Comparison of ENCODE assay signal across 8 cellular contexts in genomic region chrY:13478126-13478750, GRCh38. TPM values are rescaled to one million over a fixed set of nuclear protein-coding genes. Genes with fewer than 3 reads are reported as not detected.
DNase-seq lines count a peak whose midpoint lies in the region; ATAC-seq and TF ChIP-seq lines count a peak whose summit lies in the region.

No MANE protein-coding gene starts in this region.

- no peaks in the 10 kb centered on the region for H3K9me3 Mint-ChIP-seq in activated B cell treated with CpG ODN at 0.5 μM for 24 hours

- no peaks in the 10 kb centered on the region for H3K9me3 ChIP-seq in Karpas-422 (ENCODE audit: low read length)

- H3K36me3 Mint-ChIP-seq in activated B cell treated with CpG ODN at 0.5 μM for 24 hours (ENCODE audit: low read depth): peaks cover 36% of the 10 kb centered on the region

- DNase-seq in CD1c-positive myeloid dendritic cell (ENCODE audit: extremely low spot score) (peak; percentile 80), activated B cell treated with CpG ODN at 0.5 μM for 24 hours (no peak), germinal center (ENCODE audit: low spot score) (peak; percentile 47), HT-29 (ENCODE audit: low spot score) (no peak), Karpas-422 (no peak)
- DNase-seq in stimulated activated CD4-positive, alpha-beta T cell treated with anti-CD3 and anti-CD28 coated beads, Interleukin-4, amount 100 ng/mL, for 24 hours: peak; percentile 55

- ATAC-seq in HG03175 (IDR thresholded peaks at IDR 0.05; ENCODE audit: unreplicated experiment) (peak; percentile 46), activated B cell treated with CpG ODN at 0.5 μM for 24 hours (ENCODE audit: low read depth) (peak; percentile 43), HG03342 (IDR thresholded peaks at IDR 0.05; ENCODE audit: unreplicated experiment) (no peak)

- peak overlapping the region; percentile 98 for H3K27ac Mint-ChIP-seq in activated B cell treated with CpG ODN at 0.5 μM for 24 hours

- H3K9me2 ChIP-seq in Karpas-422 (replicated peaks; ENCODE audit: insufficient read depth, low read length): no peaks in the 10 kb centered on the region

- intact Hi-C loops in activated B cell treated with CpG ODN at 0.5 μM for 24 hours (cut with micrococcal nuclease): loop anchor here (2.0 to 5.0 kb wide), 4 partner anchors 41 to 816 kb away; no protein-coding TSS in a partner anchor

- H3K27me3 ChIP-seq in Karpas-422 (ENCODE audit: low read length): no peaks in the 10 kb centered on the region

- H4K20me1 ChIP-seq in Karpas-422 (ENCODE audit: insufficient read depth, low read depth, low read length): no peaks in the 10 kb centered on the region

- no peak for TF ChIP-seq CTCF in activated B cell treated with CpG ODN at 0.5 μM for 24 hours (IDR thresholded peaks at IDR 0.05)

- no peak overlapping the region for H2AFZ ChIP-seq in Karpas-422 (ENCODE audit: low read length)

- H3K27ac ChIP-seq in Karpas-422 (ENCODE audit: low read length): no peak overlapping the region

- peak overlapping the region; percentile 93 for H3K4me3 Mint-ChIP-seq in activated B cell treated with CpG ODN at 0.5 μM for 24 hours

- no peak overlapping the region for H3K4me2 ChIP-seq in Karpas-422 (ENCODE audit: low read depth, low read length, poor library complexity, severe bottlenecking)

- CTCF ChIA-PET in activated B cell treated with CpG ODN at 0.5 μM for 24 hours (lab: Charles Lee): interaction anchor here (1.6 kb wide), 1 partner anchor 14 kb away, joined by 3 read pairs; no protein-coding TSS in a partner anchor

- H3K4me3 ChIP-seq in Karpas-422 (ENCODE audit: low read length): no peak overlapping the region

- H3K27me3 Mint-ChIP-seq in activated B cell treated with CpG ODN at 0.5 μM for 24 hours: no peaks in the 10 kb centered on the region

- H3K4me1 Mint-ChIP-seq in activated B cell treated with CpG ODN at 0.5 μM for 24 hours: peaks cover 34% of the 10 kb centered on the region

- H3K4me1 ChIP-seq in Karpas-422 (ENCODE audit: low read length): no peaks in the 10 kb centered on the region

- POLR2A ChIA-PET in activated B cell treated with CpG ODN at 0.5 μM for 24 hours (lab: Charles Lee): interaction anchor here (0.9 to 3.0 kb wide), 3 partner anchors 11 to 574 kb away, joined by 3 to 20 read pairs (median 5); partner anchors contain the start of genes DDX3Y and TMSB4Y

- H3K36me3 ChIP-seq in Karpas-422 (ENCODE audit: insufficient read depth, low read length): no peaks in the 10 kb centered on the region

- H3K9ac ChIP-seq in Karpas-422 (ENCODE audit: low read length): no peak overlapping the region

- no peaks in the 10 kb centered on the region for H3K79me2 ChIP-seq in Karpas-422 (ENCODE audit: low read length)

RNA-seq across cellular contexts. Expression of gene UTY, which starts 1.6 kb away (rescaled TPM):
- 42.4 and 65.0 TPM in 2 replicates for total RNA-seq in activated B cell treated with CpG ODN at 0.5 μM for 24 hours
- total RNA-seq in HT-29 (2014; rRNA removed; shearing (Covaris generic)): not detected in 2 replicates
- not detected in 2 replicates for total RNA-seq in Karpas-422 (2014; rRNA removed; shearing (Covaris generic); ENCODE audit: low replicate concordance)

Comparison
In these comparisons a context has a peak if more than half of its experiments do, and no peak if none do; other contexts are left out.
1. DNase-seq: peak in CD1c-positive myeloid dendritic cell (single experiment), germinal center (single experiment) and stimulated activated CD4-positive, alpha-beta T cell treated with anti-CD3 and anti-CD28 coated beads, Interleukin-4, amount 100 ng/mL, for 24 hours (single experiment); none in activated B cell treated with CpG ODN at 0.5 μM for 24 hours (single experiment), HT-29 (single experiment) and Karpas-422 (single experiment).